ENCODE assay signal across 10 cellular contexts in the genomic region with DNA sequence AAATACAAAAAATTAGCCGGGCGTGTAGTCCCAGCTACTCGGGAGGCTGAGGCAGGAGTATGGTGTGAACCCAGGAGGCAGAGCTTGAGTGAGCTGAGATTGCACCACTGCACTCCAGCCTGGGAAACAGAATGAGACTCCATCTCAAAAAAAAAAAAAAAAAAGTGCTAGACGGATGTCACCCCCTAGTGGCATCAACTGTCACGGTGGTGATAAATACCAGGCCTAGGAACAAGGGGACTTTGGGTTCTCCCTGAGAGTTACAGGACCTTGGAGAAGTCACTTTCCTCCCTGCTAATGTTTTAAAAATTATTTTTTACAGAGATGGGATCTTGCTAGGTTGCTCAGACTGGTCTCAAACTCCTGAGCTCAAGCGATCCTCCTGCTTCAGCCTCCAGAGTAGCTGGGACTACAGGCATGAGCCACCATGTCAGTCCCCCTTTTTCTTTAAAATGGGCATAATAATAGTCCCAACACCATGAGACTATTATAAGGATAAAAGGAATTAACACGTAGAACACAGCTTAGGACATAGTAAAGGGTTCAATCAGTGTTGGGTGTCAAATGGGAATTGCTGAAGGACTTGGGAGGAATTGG. TPM values are rescaled to one million over a fixed set of nuclear protein-coding genes. Genes with fewer than 3 reads are reported as not detected.
DNase-seq lines count a peak whose midpoint lies in the region; ATAC-seq and TF ChIP-seq lines count a peak whose summit lies in the region.
"Had no signal": no experiment of that assay in that cellular context is flagged by ENCODE, and none has a peak within 500 bp of the region (broad histone marks: within the 10 kb centered on the region; RNA-seq: fewer than 3 reads in every experiment).

No MANE protein-coding gene starts in this region.

- intact Hi-C loops in activated CD4-positive, alpha-beta T cell treated with anti-CD3 and anti-CD28 coated beads for 36 hours (cut with DNase I, micrococcal nuclease): no loop called here
- intact Hi-C loops in spleen (cut with DNase I; ENCODE audit: low total_unique reads): no loop called here

- no peak overlapping the region for H3K4me3 Mint-ChIP-seq in activated CD4-positive, alpha-beta T cell treated with anti-CD3 and anti-CD28 coated beads for 36 hours

- no peak overlapping the region for H3K4me3 ChIP-seq in brain microvascular endothelial cell (ENCODE audit: low read depth, low read length)
- H3K4me3 ChIP-seq in spleen: no peak overlapping the region
- H3K4me3 ChIP-seq: SJCRH30 had no signal

- H3K27me3 Mint-ChIP-seq in activated CD4-positive, alpha-beta T cell treated with anti-CD3 and anti-CD28 coated beads for 36 hours: peaks cover 9% of the 10 kb centered on the region

- TF ChIP-seq CTCF in brain microvascular endothelial cell (IDR thresholded peaks at IDR 0.05; ENCODE audit: low read depth, low read length, missing control alignments): peak; percentile 48
- TF ChIP-seq CTCF in spleen (IDR thresholded peaks at IDR 0.05 in 8 of 11, conservative IDR thresholded peaks at IDR 0.05 in 3 of 11): peak in 5 of 11 experiments; percentile 11 to 29 (median 19)

- H3K27ac ChIP-seq in brain microvascular endothelial cell (no peak overlapping the region), spleen (no peak overlapping the region)
- H3K27ac ChIP-seq: epithelial cell of prostate, SJCRH30 had no signal

- ATAC-seq in activated CD4-positive, alpha-beta T cell treated with anti-CD3 and anti-CD28 coated beads for 36 hours: peak; percentile 45
- ATAC-seq in GM19452 (IDR thresholded peaks at IDR 0.05; ENCODE audit: unreplicated experiment): no peak

- no peaks in the 10 kb centered on the region for H3K9me3 Mint-ChIP-seq in activated CD4-positive, alpha-beta T cell treated with anti-CD3 and anti-CD28 coated beads for 36 hours (ENCODE audit: low read depth)

- CTCF ChIA-PET in activated CD4-positive, alpha-beta T cell treated with anti-CD3 and anti-CD28 coated beads for 36 hours (lab: Charles Lee): interaction anchor here (0.6 to 0.8 kb wide), 3 partner anchors 29 to 451 kb away, joined by 3 to 4 read pairs (median 4); no protein-coding TSS in a partner anchor

- TF ChIP-seq POLR2A in spleen (IDR thresholded peaks at IDR 0.05): no peak

- no peaks in the 10 kb centered on the region for H3K36me3 ChIP-seq in brain microvascular endothelial cell (replicated peaks)
- H3K36me3 ChIP-seq in spleen: no peaks in the 10 kb centered on the region
- H3K36me3 ChIP-seq: SJCRH30 had no signal

- no peak overlapping the region for H3K27ac Mint-ChIP-seq in activated CD4-positive, alpha-beta T cell treated with anti-CD3 and anti-CD28 coated beads for 36 hours

- 62 to 66% (median 65%) methylated on average over 7 of the region's 7 CpGs for WGBS in spleen, 5 donors

- peaks cover 3 to 31% (median 15%) of the 10 kb centered on the region in 6 donors for H3K4me1 ChIP-seq in spleen
- H3K4me1 ChIP-seq: SJCRH30 had no signal

- in situ Hi-C loops in brain microvascular endothelial cell (cut with HindIII; ENCODE audit: low pct_ligation_motif_present, low sequenced_read_pairs): loop anchor here (25.0 kb wide), 1 partner anchor 585 kb away; the partner anchor contains the start of gene BRI3

- peaks cover 23% of the 10 kb centered on the region for H3K27me3 ChIP-seq in brain microvascular endothelial cell (replicated peaks)
- H3K27me3 ChIP-seq in spleen (replicated peaks in 1 of 7): peaks cover 0 to 48% (median 32%) of the 10 kb centered on the region in 7 donors

- peak; percentile 49 for DNase-seq in activated CD4-positive, alpha-beta T cell treated with anti-CD3 and anti-CD28 coated beads for 36 hours
- DNase-seq in activated CD4-positive, alpha-beta T cell treated with anti-CD3 and anti-CD28 coated beads, Interleukin-2, amount 50 U/mL, for 4 hours: no peak
- DNase-seq in M059J (ENCODE audit: low read depth): peak; percentile 51
- no peak for DNase-seq in brain microvascular endothelial cell
- DNase-seq in spleen: peak; percentile 16
- no peak for DNase-seq in cerebellar cortex (ENCODE audit: low spot score)
- DNase-seq in NCI-H1436 treated with DMSO at 0.1 percent for 48 hours (lab: John Stamatoyannopoulos, UW): no peak

- no peaks in the 10 kb centered on the region for H3K9me3 ChIP-seq in spleen
- H3K9me3 ChIP-seq: SJCRH30 had no signal

- H3K36me3 Mint-ChIP-seq in activated CD4-positive, alpha-beta T cell treated with anti-CD3 and anti-CD28 coated beads for 36 hours (ENCODE audit: low read depth): no peaks in the 10 kb centered on the region

- POLR2A ChIA-PET in activated CD4-positive, alpha-beta T cell treated with anti-CD3 and anti-CD28 coated beads for 36 hours (lab: Charles Lee): no interaction called here

- H3K4me1 Mint-ChIP-seq in activated CD4-positive, alpha-beta T cell treated with anti-CD3 and anti-CD28 coated beads for 36 hours: peaks cover 2% of the 10 kb centered on the region

RNA-seq across cellular contexts. Expression of gene TMEM130, which starts 2.6 kb away (rescaled TPM):
- total RNA-seq in activated CD4-positive, alpha-beta T cell treated with anti-CD3 and anti-CD28 coated beads for 36 hours: under 1 TPM in 1 of 2 experiments, not detected in 1; 0.23 TPM
- total RNA-seq in M059J (2014; rRNA removed; shearing (Covaris generic)): 0.37 and 6.2 TPM in 2 replicates
- under 1 TPM in 4 of 7 donors, not detected in 3; 0.37 to 0.55 (median 0.38) TPM for total RNA-seq in spleen
- under 1 TPM; 0.11 to 0.29 (median 0.17) TPM for polyA plus RNA-seq in spleen
- total RNA-seq: SJCRH30 had no signal

RNA-seq across cellular contexts. Expression of gene TRRAP, which starts 5.9 kb away (rescaled TPM):
- 10 to 100 TPM; 51.7 to 54.0 TPM for total RNA-seq in activated CD4-positive, alpha-beta T cell treated with anti-CD3 and anti-CD28 coated beads for 36 hours
- total RNA-seq in M059J (2014; rRNA removed; shearing (Covaris generic)): 8.9 and 25.4 TPM in 2 replicates
- total RNA-seq in spleen: 10 to 100 TPM; 50.1 to 73.4 (median 60.9) TPM
- polyA plus RNA-seq in spleen: 10 to 100 TPM in 1 of 3 donors, 1 to 10 TPM in 2; 8.4 to 14.3 (median 9.2) TPM

Comparison
In these comparisons a context has a peak if more than half of its experiments do, and no peak if none do; other contexts are left out.
1. DNase-seq: peak in activated CD4-positive, alpha-beta T cell treated with anti-CD3 and anti-CD28 coated beads for 36 hours (single experiment), M059J (single experiment) and spleen (single experiment); none in activated CD4-positive, alpha-beta T cell treated with anti-CD3 and anti-CD28 coated beads, Interleukin-2, amount 50 U/mL, for 4 hours (0 of 2), brain microvascular endothelial cell (single experiment), cerebellar cortex (single experiment) and NCI-H1436 treated with DMSO at 0.1 percent for 48 hours (single experiment).